Comparison of ENCODE assay signal across 36 cellular contexts in the genomic region with DNA sequence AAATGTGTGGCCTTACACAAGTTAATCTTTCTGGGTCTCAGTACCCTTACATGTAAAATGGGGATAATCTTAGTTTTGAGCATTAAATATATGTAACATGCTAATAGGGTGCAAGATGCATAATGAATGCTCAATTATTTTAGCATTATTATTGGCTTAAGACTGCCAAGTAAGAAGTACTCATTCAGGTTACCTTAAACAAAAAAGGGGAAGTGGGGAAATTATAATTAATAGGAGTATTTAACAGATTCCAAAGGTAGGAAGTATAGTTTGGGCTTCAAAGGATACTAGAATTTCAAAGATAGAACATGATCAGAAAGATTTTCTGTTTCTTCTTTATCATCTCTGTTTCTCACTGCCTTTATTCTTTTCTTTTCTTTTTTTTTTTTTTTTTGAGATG. TPM values are rescaled to one million over a fixed set of nuclear protein-coding genes. Genes with fewer than 3 reads are reported as not detected.
"Had no signal": no experiment of that assay in that cellular context is flagged by ENCODE, and none has a peak within 500 bp of the region (broad histone marks: within the 10 kb centered on the region; RNA-seq: fewer than 3 reads in every experiment).

No MANE protein-coding gene starts in this region.

- ATAC-seq: activated CD8-positive, alpha-beta T cell treated with anti-CD3 and anti-CD28 coated beads for 36 hours; activated naive CD4-positive, alpha-beta T cell treated with anti-CD3 and anti-CD28 coated beads, Interleukin-2, amount 50 U/mL, for 72 hours; activated T-cell treated with anti-CD3 and anti-CD28 coated beads, Interleukin-2, amount 50 U/mL, for 4 hours; activated T-cell treated with anti-CD3 and anti-CD28 coated beads, Interleukin-2, amount 50 U/mL, for 72 hours; activated T-helper 17 cell treated with anti-CD3 and anti-CD28 coated beads, Interleukin-2, amount 50 U/mL, for 72 hours; body of pancreas had no signal

- H3K36me3 ChIP-seq: adrenal gland, brain microvascular endothelial cell, breast epithelium had no signal

- DNase-seq: activated B cell treated with CpG ODN at 0.5 μM for 24 hours; activated CD4-positive, alpha-beta memory T cell treated with anti-CD3 and anti-CD28 coated beads for 36 hours; activated CD4-positive, alpha-beta T cell treated with anti-CD3 and anti-CD28 coated beads for 4 hours; activated CD4-positive, alpha-beta T cell treated with anti-CD3 and anti-CD28 coated beads, Interleukin-2, amount 10 ng/mL, durations not matched to agents 24 days and 14 days; activated CD4-positive, alpha-beta T cell treated with anti-CD3 and anti-CD28 coated beads, Interleukin-2, amount 50 U/mL, for 1 hour; activated CD4-positive, alpha-beta T cell treated with anti-CD3 and anti-CD28 coated beads, Interleukin-2, amount 50 U/mL, for 4 hours; activated CD4-positive, CD25-positive, alpha-beta regulatory T cell treated with anti-CD3 and anti-CD28 coated beads, Interleukin-2, amount 50 U/mL, for 72 hours; activated CD8-positive, alpha-beta memory T cell treated with anti-CD3 and anti-CD28 coated beads, Interleukin-2, amount 50 U/mL, for 4 hours; activated CD8-positive, alpha-beta T cell treated with anti-CD3 and anti-CD28 coated beads for 36 hours; activated effector memory CD4-positive, alpha-beta T cell treated with anti-CD3 and anti-CD28 coated beads, Interleukin-2, amount 50 U/mL, for 16 hours; activated gamma-delta T cell treated with Interleukin-2 at 50 U/mL for 16 hours; activated naive CD4-positive, alpha-beta T cell; activated naive CD4-positive, alpha-beta T cell treated with anti-CD3 and anti-CD28 coated beads for 36 hours; activated naive CD4-positive, alpha-beta T cell treated with anti-CD3 and anti-CD28 coated beads, Interleukin-2, amount 50 U/mL, for 16 hours; activated naive CD8-positive, alpha-beta T cell treated with anti-CD3 and anti-CD28 coated beads for 36 hours; activated T-cell treated with anti-CD3 and anti-CD28 coated beads for 4 hours; activated T-cell treated with anti-CD3 and anti-CD28 coated beads, Interleukin-2, amount 50 U/mL, for 1 hour; activated T-cell treated with anti-CD3 and anti-CD28 coated beads, Interleukin-2, amount 50 U/mL, for 4 hours; activated T-cell treated with anti-CD3 and anti-CD28 coated beads, Interleukin-2, amount 50 U/mL, for 72 hours; amniotic stem cell; aorta; body of pancreas; brain microvascular endothelial cell; central memory CD4-positive, alpha-beta T cell; T-helper 2 cell; T-helper 9 cell had no signal

- H3K27me3 ChIP-seq: adrenal gland, body of pancreas, brain microvascular endothelial cell, breast epithelium had no signal

- H3K9me3 ChIP-seq: adrenal gland, body of pancreas, breast epithelium had no signal

- H3K4me1 ChIP-seq: adrenal gland, breast epithelium had no signal

- H3K27ac ChIP-seq: adrenal gland, body of pancreas, brain microvascular endothelial cell, breast epithelium, VCaP had no signal

- FAIRE-seq: astrocyte, TTC549 had no signal

- H3K4me3 ChIP-seq: adrenal gland, body of pancreas, breast epithelium had no signal

RNA-seq across cellular contexts. Expression of gene CFAP126, which starts 5.8 kb away (rescaled TPM):
- total RNA-seq: activated B cell treated with CpG ODN at 0.5 μM for 24 hours; activated CD4-positive, alpha-beta T cell treated with anti-CD3 and anti-CD28 coated beads, Interleukin-2, amount 10 ng/mL, durations not matched to agents 24 days and 14 days; activated CD8-positive, alpha-beta memory T cell treated with anti-CD3 and anti-CD28 coated beads for 36 hours; activated CD8-positive, alpha-beta T cell treated with anti-CD3 and anti-CD28 coated beads for 36 hours; activated naive CD4-positive, alpha-beta T cell treated with anti-CD3 and anti-CD28 coated beads for 36 hours; activated naive CD4-positive, alpha-beta T cell treated with anti-CD3 and anti-CD28 coated beads, Interleukin-2, amount 50 U/mL, for 72 hours; activated naive CD8-positive, alpha-beta T cell treated with anti-CD3 and anti-CD28 coated beads for 36 hours; activated T-cell treated with anti-CD3 and anti-CD28 coated beads, Interleukin-2, amount 50 U/mL, for 4 hours; activated T-helper 1 cell treated with anti-CD3 and anti-CD28 coated beads, Interleukin-12 subunit alpha, Interleukin-12 subunit beta, Interleukin-2, Interleukin-4 antibody, amounts not matched to agents 30 ng/mL and 10 ng/mL and 1 ng/mL, durations not matched to agents 14 hours and 24 hours and 36 hours; adrenal gland; aorta; astrocyte; body of pancreas; cardiac septum had no signal
- polyA plus RNA-seq: aorta had no signal
